In genomic region chr6:85449388-85449817, GRCh38 we compare ENCODE assay signal across 8 cellular contexts. TPM values are rescaled to one million over a fixed set of nuclear protein-coding genes. Genes with fewer than 3 reads are reported as not detected.
A peak's percentile ranks its signal among the peaks of the same experiment; 100 is the strongest.
DNase-seq lines count a peak whose midpoint lies in the region; ATAC-seq and TF ChIP-seq lines count a peak whose summit lies in the region.

No MANE protein-coding gene starts in this region.

- peak; percentile 63 for ATAC-seq in GM19324 (IDR thresholded peaks at IDR 0.05; ENCODE audit: low FRiP score, unreplicated experiment)
- peak; percentile 73 for ATAC-seq in HG03378 (IDR thresholded peaks at IDR 0.05; ENCODE audit: unreplicated experiment)

- DNase-seq in AG20443 (ENCODE audit: low spot score) (peak; percentile 69), fibroblast of gingiva (ENCODE audit: low read depth) (peak; percentile 76), nephron progenitor cell (no peak), type B pancreatic cell (ENCODE audit: extremely low spot score, unreplicated experiment) (no peak), OCI-M1 (lab: John Stamatoyannopoulos, UW) (no peak)
- peak; percentile 49 for DNase-seq in activated CD8-positive, alpha-beta memory T cell treated with anti-CD3 and anti-CD28 coated beads, Interleukin-2, amount 50 U/mL, for 1 hour (ENCODE audit: extremely low read depth)

- H3K9me3 Mint-ChIP-seq in nephron progenitor cell (no peaks in the 10 kb centered on the region), type B pancreatic cell (no peaks in the 10 kb centered on the region)

- H3K27ac Mint-ChIP-seq in nephron progenitor cell (no peak overlapping the region), type B pancreatic cell (peak overlapping the region; percentile 25)

- no peak for TF ChIP-seq CTCF in nephron progenitor cell (IDR thresholded peaks at IDR 0.05)
- no peak for TF ChIP-seq CTCF in type B pancreatic cell (conservative IDR thresholded peaks at IDR 0.05)

- peaks cover 89% of the 10 kb centered on the region for H3K27me3 Mint-ChIP-seq in nephron progenitor cell (ENCODE audit: low read depth, poor library complexity)
- peaks cover 80% of the 10 kb centered on the region for H3K27me3 Mint-ChIP-seq in type B pancreatic cell

- no peaks in the 10 kb centered on the region for H3K36me3 Mint-ChIP-seq in nephron progenitor cell (ENCODE audit: low read depth)
- H3K36me3 Mint-ChIP-seq in type B pancreatic cell, result no peaks in the 10 kb centered on the region

- H3K4me3 Mint-ChIP-seq in nephron progenitor cell (peak overlapping the region; percentile 87), type B pancreatic cell (peak overlapping the region; percentile 89)

- H3K4me1 Mint-ChIP-seq in nephron progenitor cell (peaks cover 18% of the 10 kb centered on the region), type B pancreatic cell (ENCODE audit: unreplicated experiment) (peaks cover 11% of the 10 kb centered on the region)

RNA-seq across cellular contexts. Expression of gene NT5E, which starts 0.5 kb away (rescaled TPM):
- 6.6 and 11.6 TPM in 2 replicates for total RNA-seq in type B pancreatic cell (ENCODE audit: low replicate concordance)

Comparison
In these comparisons a context has a peak if more than half of its experiments do, and no peak if none do; other contexts are left out.
1. DNase-seq: peak in AG20443 (single experiment), activated CD8-positive, alpha-beta memory T cell treated with anti-CD3 and anti-CD28 coated beads, Interleukin-2, amount 50 U/mL, for 1 hour (single experiment) and fibroblast of gingiva (single experiment); none in nephron progenitor cell (single experiment), type B pancreatic cell (single experiment) and OCI-M1 (single experiment).